ENCODE assay signal across 24 cellular contexts in the genomic region with DNA sequence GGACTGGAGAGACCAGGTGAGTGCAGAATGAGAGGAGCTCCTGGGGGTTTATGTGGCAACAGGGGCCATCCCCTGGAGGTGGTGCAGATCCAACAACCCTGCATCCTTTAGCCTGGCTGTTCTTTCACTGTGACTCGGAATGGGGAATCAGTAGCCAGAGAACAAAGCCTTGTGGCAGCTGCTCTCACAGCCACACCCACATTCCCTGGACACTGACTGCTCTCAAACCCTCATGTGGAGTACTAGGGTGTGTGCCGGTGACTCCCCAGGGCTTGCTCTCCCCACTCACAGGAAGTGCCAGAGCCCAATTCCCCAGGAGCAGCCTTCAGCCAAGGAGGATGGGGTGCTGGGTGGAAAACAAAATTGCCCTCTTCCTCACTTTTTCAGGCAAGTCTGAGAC. TPM values are rescaled to one million over a fixed set of nuclear protein-coding genes. Genes with fewer than 3 reads are reported as not detected.
A peak's percentile ranks its signal among the peaks of the same experiment; 100 is the strongest.
DNase-seq lines count a peak whose midpoint lies in the region; ATAC-seq and TF ChIP-seq lines count a peak whose summit lies in the region.
"Had no signal": no experiment of that assay in that cellular context is flagged by ENCODE, and none has a peak within 500 bp of the region (broad histone marks: within the 10 kb centered on the region; RNA-seq: fewer than 3 reads in every experiment).

No MANE protein-coding gene starts in this region.

- ATAC-seq in lung (ENCODE audit: insufficient read depth, low FRiP score) (peak; percentile 33), HG03378 (IDR thresholded peaks at IDR 0.05; ENCODE audit: unreplicated experiment) (no peak), GM18520 (IDR thresholded peaks at IDR 0.05; ENCODE audit: unreplicated experiment) (no peak), GM18517 (IDR thresholded peaks at IDR 0.05; ENCODE audit: unreplicated experiment) (no peak)
- ATAC-seq: activated T-helper 17 cell treated with anti-CD3 and anti-CD28 coated beads, Interleukin-2, amount 50 U/mL, for 72 hours; K562 had no signal

- peaks cover 0 to 5% of the 10 kb centered on the region in 2 donors for H3K4me1 ChIP-seq in lung (ENCODE audit: control insufficient read depth in 2 of 2, insufficient read depth in 2 of 2, low read length in 2 of 2)
- H3K4me1 ChIP-seq: sigmoid colon, thyroid gland had no signal

- H3K27me3 ChIP-seq in lung (ENCODE audit: control insufficient read depth, insufficient read depth) (no peaks in the 10 kb centered on the region), H7 (ENCODE audit: control insufficient read depth, insufficient read depth, low read length) (no peaks in the 10 kb centered on the region)
- H3K27me3 ChIP-seq: thyroid gland had no signal

- H3K27ac ChIP-seq in lung (ENCODE audit: low read depth in 1 of 2, low read length in 1 of 2) = no peak overlapping the region
- H3K27ac ChIP-seq: sigmoid colon, thyroid gland had no signal

- no peaks in the 10 kb centered on the region for H3K36me3 ChIP-seq in lung (ENCODE audit: control insufficient read depth in 2 of 2, insufficient read depth in 2 of 2, low read length in 2 of 2)
- H3K36me3 ChIP-seq in H7 (replicated peaks; ENCODE audit: control insufficient read depth, insufficient read depth, low read length) = no peaks in the 10 kb centered on the region
- H3K36me3 ChIP-seq: sigmoid colon, thyroid gland had no signal

- DNase-seq in AG20443 (ENCODE audit: low spot score) (peak; percentile 23), M059J (ENCODE audit: low read depth) (peak; percentile 57), epithelial cell of esophagus (ENCODE audit: low read depth) (peak; percentile 82), lung (ENCODE audit: low spot score) (no peak), H7 (no peak)
- DNase-seq: activated CD4-positive, alpha-beta T cell treated with anti-CD3 and anti-CD28 coated beads, Interleukin-2, amount 50 U/mL, for 48 hours; activated CD8-positive, alpha-beta memory T cell treated with anti-CD3 and anti-CD28 coated beads, Interleukin-2, amount 50 U/mL, for 48 hours; anterior cingulate cortex; central memory CD4-positive, alpha-beta T cell; NCI-H146; NCI-H2171 treated with DMSO at 0.1 percent for 48 hours; NCI-H82; posterior cingulate gyrus; SHP77; sigmoid colon; stimulated activated CD4-positive, alpha-beta T cell treated with anti-CD3 and anti-CD28 coated beads, Interleukin-15, amount 100 ng/mL, for 24 hours; thyroid gland had no signal

- TF ChIP-seq CTCF in epithelial cell of esophagus (IDR thresholded peaks at IDR 0.05; ENCODE audit: insufficient read depth, low read depth, low read length, missing control alignments) = no peak
- TF ChIP-seq CTCF in lung (IDR thresholded peaks at IDR 0.05; ENCODE audit: control extremely low read depth, extremely low read depth) = no peak

- no peak overlapping the region for H3K4me3 ChIP-seq in epithelial cell of esophagus (ENCODE audit: low read length)
- no peak overlapping the region for H3K4me3 ChIP-seq in lung
- no peak overlapping the region for H3K4me3 ChIP-seq in H7 (ENCODE audit: insufficient read depth, low read depth, low read length)
- H3K4me3 ChIP-seq: K562, sigmoid colon, thyroid gland had no signal

- 53 to 76% methylated on average over 2 of the region's 2 CpGs for WGBS in lung, 2 donors

- H3K9me3 ChIP-seq in lung (ENCODE audit: control insufficient read depth in 2 of 2, insufficient read depth in 1 of 2, low read length in 1 of 2) = peaks cover 0 to 4% of the 10 kb centered on the region in 2 donors
- H3K9me3 ChIP-seq: sigmoid colon, thyroid gland had no signal

RNA-seq across cellular contexts. Expression of a gene that starts 30.2 kb away (rescaled TPM):
- not detected in 2 replicates for total RNA-seq in M059J (2014; rRNA removed; shearing (Covaris generic))
- 10 to 100 TPM in 1 of 2 donors, 1 to 10 TPM in 1; 4.2 to 28.5 TPM for total RNA-seq in lung
- polyA plus RNA-seq in lung = 10 to 100 TPM in 1 of 2 donors, 1 to 10 TPM in 1; 6.4 to 98.4 TPM
- total RNA-seq in H7 (2014; rRNA removed; shearing (Covaris generic)) = not detected in 2 replicates
- total RNA-seq: activated T-helper 17 cell treated with anti-CD3 and anti-CD28 coated beads, Interleukin-2, amount 50 U/mL, for 72 hours; K562; sigmoid colon had no signal
- polyA plus RNA-seq: CD14-positive monocyte, K562, neural cell, sigmoid colon had no signal

Comparison
In these comparisons a context has a peak if more than half of its experiments do, and no peak if none do; other contexts are left out.
1. DNase-seq: peak in AG20443 (single experiment), M059J (single experiment) and epithelial cell of esophagus (single experiment); none in lung (single experiment) and H7 (single experiment).